10 cellular contexts compared by ENCODE assay signal in the genomic region with DNA sequence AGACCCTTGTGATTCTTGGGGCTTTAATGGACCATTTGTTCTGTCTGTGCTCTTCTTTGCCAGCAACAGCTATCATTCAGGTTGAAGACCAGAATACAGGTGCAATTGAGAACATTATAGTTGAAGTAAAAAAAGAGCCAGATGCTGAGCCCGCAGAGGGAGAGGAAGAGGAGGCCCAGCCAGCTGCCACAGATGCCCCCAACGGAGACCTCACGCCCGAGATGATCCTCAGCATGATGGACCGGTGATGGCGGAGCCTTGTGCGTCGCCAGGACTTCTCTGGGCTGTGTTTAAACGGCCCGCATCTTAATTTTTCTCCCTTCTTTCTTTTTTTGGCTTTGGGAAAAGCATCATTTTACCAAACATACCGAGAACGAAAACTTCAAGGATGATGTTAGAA. TPM values are rescaled to one million over a fixed set of nuclear protein-coding genes. Genes with fewer than 3 reads are reported as not detected.
"Had no signal": no experiment of that assay in that cellular context is flagged by ENCODE, and none has a peak within 500 bp of the region (broad histone marks: within the 10 kb centered on the region; RNA-seq: fewer than 3 reads in every experiment).

No MANE protein-coding gene starts in this region.

- H3K9me3 Mint-ChIP-seq: HFFc6, IgD-negative memory B cell had no signal

- FAIRE-seq: HepG2 had no signal

- H3K27ac ChIP-seq: GM23248, HL-60 had no signal

- H3K9me3 ChIP-seq: HAP-1 had no signal

- H3K4me3 Mint-ChIP-seq: HFFc6, IgD-negative memory B cell had no signal

- DNase-seq: GM23248, GOT3, H7, HFFc6 had no signal

- H3K27ac Mint-ChIP-seq: HFFc6, IgD-negative memory B cell had no signal

- H3K4me1 ChIP-seq: HAP-1 had no signal

- H3K4me3 ChIP-seq: GM23248, HAP-1 had no signal

- H3K36me3 Mint-ChIP-seq: IgD-negative memory B cell had no signal

- H3K4me1 Mint-ChIP-seq: IgD-negative memory B cell had no signal

- H3K27me3 Mint-ChIP-seq: IgD-negative memory B cell had no signal

- ATAC-seq: HCT116, HepG2 had no signal

RNA-seq across cellular contexts. Expression of a gene that starts 7.3 kb away (rescaled TPM):
- total RNA-seq: GM23248 had no signal

RNA-seq across cellular contexts. Expression of a gene that starts 23.1 kb away (rescaled TPM):
- total RNA-seq: H4 had no signal

RNA-seq across cellular contexts. Expression of a gene that starts 29.0 kb away (rescaled TPM):
- total RNA-seq: H4 had no signal
